ENCODE assay signal across 3 cellular contexts in the genomic region with DNA sequence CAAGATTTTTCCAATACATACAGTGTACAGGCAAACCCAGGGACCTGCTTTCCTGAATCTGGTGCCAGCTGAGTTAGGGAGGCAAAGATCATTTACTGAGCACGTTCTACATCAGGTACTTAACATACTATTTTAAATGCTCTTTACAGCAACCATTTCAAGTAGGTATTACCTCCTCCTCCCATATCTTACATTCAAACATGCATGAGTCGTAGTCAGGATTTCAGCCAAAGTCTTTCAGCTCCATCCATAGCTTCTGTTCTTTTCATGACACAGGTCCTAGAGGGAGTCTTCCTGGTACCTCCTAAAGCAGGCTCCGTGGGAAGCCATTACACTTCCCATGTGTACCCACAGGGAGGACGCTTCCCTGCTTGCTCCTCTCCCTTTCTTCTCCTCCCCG.
TF ChIP-seq lines count a peak whose summit lies in the region.

No MANE protein-coding gene starts in this region.

TF ChIP-seq in SK-N-SH treated with all-trans-retinoic acid at 6 μM for 48 hours, 23 proteins besides CTCF, POLR2A, EP300 and RAD21:
- TF ChIP-seq TCF4 (CRISPR knock-in tag; IDR thresholded peaks at IDR 0.05; ENCODE audit: borderline replicate concordance) = no peak
- TF ChIP-seq ISL1 (CRISPR knock-in tag; IDR thresholded peaks at IDR 0.05) = no peak
- TF ChIP-seq PPARA (CRISPR knock-in tag; IDR thresholded peaks at IDR 0.05; ENCODE audit: borderline replicate concordance) = no peak
- TF ChIP-seq ZFP30 (CRISPR knock-in tag; IDR thresholded peaks at IDR 0.05) = no peak
- no peak for TF ChIP-seq RARB (CRISPR knock-in tag; IDR thresholded peaks at IDR 0.05)
- TF ChIP-seq ZNF70 (CRISPR knock-in tag; IDR thresholded peaks at IDR 0.05) = no peak
- no peak for TF ChIP-seq GLIS3 (CRISPR knock-in tag; IDR thresholded peaks at IDR 0.05)
- no peak for TF ChIP-seq ZC3H10 (CRISPR knock-in tag; IDR thresholded peaks at IDR 0.05)

TF ChIP-seq in SK-N-SH, 30 proteins besides CTCF, POLR2A, EP300 and RAD21:
- no peak for TF ChIP-seq SIN3A (IDR thresholded peaks at IDR 0.05; ENCODE audit: borderline replicate concordance, low read depth, low read length)
- no peak for TF ChIP-seq RFX5 (IDR thresholded peaks at IDR 0.05; ENCODE audit: low read length)
- no peak for TF ChIP-seq RCOR1 (IDR thresholded peaks at IDR 0.05; ENCODE audit: low read length)
- TF ChIP-seq POLR2AphosphoS5 (IDR thresholded peaks at IDR 0.05; ENCODE audit: low read depth, low read length) = no peak
- no peak for TF ChIP-seq NRF1 (IDR thresholded peaks at IDR 0.05; ENCODE audit: low read depth, low read length)
- no peak for TF ChIP-seq REST (IDR thresholded peaks at IDR 0.05; ENCODE audit: low read depth, low read length)
- no peak for TF ChIP-seq MEF2A (IDR thresholded peaks at IDR 0.05; ENCODE audit: borderline replicate concordance, low read depth)
- no peak for TF ChIP-seq RXRA (IDR thresholded peaks at IDR 0.05; ENCODE audit: borderline replicate concordance, low read depth)
- TF ChIP-seq NFIC (IDR thresholded peaks at IDR 0.05; ENCODE audit: borderline replicate concordance) = no peak
- TF ChIP-seq EZH2phosphoT487 (IDR thresholded peaks at IDR 0.05; ENCODE audit: borderline replicate concordance, low read depth) = no peak
- no peak for TF ChIP-seq PBX3 (IDR thresholded peaks at IDR 0.05)
- TF ChIP-seq JUND (IDR thresholded peaks at IDR 0.05) = no peak
- TF ChIP-seq, protein P1, sequence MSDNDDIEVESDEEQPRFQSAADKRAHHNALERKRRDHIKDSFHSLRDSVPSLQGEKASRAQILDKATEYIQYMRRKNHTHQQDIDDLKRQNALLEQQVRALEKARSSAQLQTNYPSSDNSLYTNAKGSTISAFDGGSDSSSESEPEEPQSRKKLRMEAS (IDR thresholded peaks at IDR 0.05; ENCODE audit: low read depth) = no peak
- TF ChIP-seq CHD2 (IDR thresholded peaks at IDR 0.05; ENCODE audit: low read length, partially characterized antibody) = no peak
- TF ChIP-seq TEAD4 (IDR thresholded peaks at IDR 0.05; ENCODE audit: borderline replicate concordance, insufficient read depth) = no peak
- TF ChIP-seq, protein P2, sequence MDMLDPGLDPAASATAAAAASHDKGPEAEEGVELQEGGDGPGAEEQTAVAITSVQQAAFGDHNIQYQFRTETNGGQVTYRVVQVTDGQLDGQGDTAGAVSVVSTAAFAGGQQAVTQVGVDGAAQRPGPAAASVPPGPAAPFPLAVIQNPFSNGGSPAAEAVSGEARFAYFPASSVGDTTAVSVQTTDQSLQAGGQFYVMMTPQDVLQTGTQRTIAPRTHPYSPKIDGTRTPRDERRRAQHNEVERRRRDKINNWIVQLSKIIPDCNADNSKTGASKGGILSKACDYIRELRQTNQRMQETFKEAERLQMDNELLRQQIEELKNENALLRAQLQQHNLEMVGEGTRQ (IDR thresholded peaks at IDR 0.05; ENCODE audit: borderline replicate concordance, low read depth, low read length) = no peak
- no peak for TF ChIP-seq YY1 (IDR thresholded peaks at IDR 0.05; ENCODE audit: low read depth)
- TF ChIP-seq FOXM1 (IDR thresholded peaks at IDR 0.05; ENCODE audit: low read depth) = no peak
- no peak for TF ChIP-seq SMC3 (IDR thresholded peaks at IDR 0.05; ENCODE audit: low read depth, low read length)

TF ChIP-seq in HepG2, 621 proteins besides CTCF, POLR2A, EP300 and RAD21:
- TF ChIP-seq REL (CRISPR knock-in tag; conservative IDR thresholded peaks at IDR 0.05) (no peak), PBX2 (CRISPR knock-in tag; IDR thresholded peaks at IDR 0.05) (no peak), ZIK1 (CRISPR knock-in tag; IDR thresholded peaks at IDR 0.05; ENCODE audit: borderline replicate concordance, low read depth) (no peak), ZNF850 (CRISPR knock-in tag; conservative IDR thresholded peaks at IDR 0.05) (no peak), ZNF280D (CRISPR knock-in tag; IDR thresholded peaks at IDR 0.05) (no peak), EEA1 (CRISPR knock-in tag; IDR thresholded peaks at IDR 0.05; ENCODE audit: borderline replicate concordance) (no peak), IKZF4 (CRISPR knock-in tag; IDR thresholded peaks at IDR 0.05; ENCODE audit: borderline replicate concordance, low read depth, not compliant biosample characterization) (no peak), RORA (CRISPR knock-in tag; IDR thresholded peaks at IDR 0.05) (no peak), JUN (CRISPR knock-in tag; IDR thresholded peaks at IDR 0.05) (no peak)
- TF ChIP-seq, protein P3, sequence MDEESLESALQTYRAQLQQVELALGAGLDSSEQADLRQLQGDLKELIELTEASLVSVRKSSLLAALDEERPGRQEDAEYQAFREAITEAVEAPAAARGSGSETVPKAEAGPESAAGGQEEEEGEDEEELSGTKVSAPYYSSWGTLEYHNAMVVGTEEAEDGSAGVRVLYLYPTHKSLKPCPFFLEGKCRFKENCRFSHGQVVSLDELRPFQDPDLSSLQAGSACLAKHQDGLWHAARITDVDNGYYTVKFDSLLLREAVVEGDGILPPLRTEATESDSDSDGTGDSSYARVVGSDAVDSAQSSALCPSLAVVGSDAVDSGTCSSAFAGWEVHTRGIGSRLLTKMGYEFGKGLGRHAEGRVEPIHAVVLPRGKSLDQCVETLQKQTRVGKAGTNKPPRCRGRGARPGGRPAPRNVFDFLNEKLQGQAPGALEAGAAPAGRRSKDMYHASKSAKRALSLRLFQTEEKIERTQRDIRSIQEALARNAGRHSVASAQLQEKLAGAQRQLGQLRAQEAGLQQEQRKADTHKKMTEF (CRISPR knock-in tag; IDR thresholded peaks at IDR 0.05) = no peak
- TF ChIP-seq, protein P4, sequence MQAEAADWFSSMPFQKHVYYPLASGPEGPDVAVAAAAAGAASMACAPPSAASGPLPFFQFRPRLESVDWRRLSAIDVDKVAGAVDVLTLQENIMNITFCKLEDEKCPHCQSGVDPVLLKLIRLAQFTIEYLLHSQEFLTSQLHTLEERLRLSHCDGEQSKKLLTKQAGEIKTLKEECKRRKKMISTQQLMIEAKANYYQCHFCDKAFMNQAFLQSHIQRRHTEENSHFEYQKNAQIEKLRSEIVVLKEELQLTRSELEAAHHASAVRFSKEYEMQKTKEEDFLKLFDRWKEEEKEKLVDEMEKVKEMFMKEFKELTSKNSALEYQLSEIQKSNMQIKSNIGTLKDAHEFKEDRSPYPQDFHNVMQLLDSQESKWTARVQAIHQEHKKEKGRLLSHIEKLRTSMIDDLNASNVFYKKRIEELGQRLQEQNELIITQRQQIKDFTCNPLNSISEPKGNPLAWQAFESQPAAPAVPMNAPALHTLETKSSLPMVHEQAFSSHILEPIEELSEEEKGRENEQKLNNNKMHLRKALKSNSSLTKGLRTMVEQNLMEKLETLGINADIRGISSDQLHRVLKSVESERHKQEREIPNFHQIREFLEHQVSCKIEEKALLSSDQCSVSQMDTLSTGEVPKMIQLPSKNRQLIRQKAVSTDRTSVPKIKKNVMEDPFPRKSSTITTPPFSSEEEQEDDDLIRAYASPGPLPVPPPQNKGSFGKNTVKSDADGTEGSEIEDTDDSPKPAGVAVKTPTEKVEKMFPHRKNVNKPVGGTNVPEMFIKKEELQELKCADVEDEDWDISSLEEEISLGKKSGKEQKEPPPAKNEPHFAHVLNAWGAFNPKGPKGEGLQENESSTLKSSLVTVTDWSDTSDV (CRISPR knock-in tag; IDR thresholded peaks at IDR 0.05) = no peak
TF ChIP-seq in HepG2: peak in this region for 0.
